Comparison of ENCODE assay signal across 9 cellular contexts in the genomic region with DNA sequence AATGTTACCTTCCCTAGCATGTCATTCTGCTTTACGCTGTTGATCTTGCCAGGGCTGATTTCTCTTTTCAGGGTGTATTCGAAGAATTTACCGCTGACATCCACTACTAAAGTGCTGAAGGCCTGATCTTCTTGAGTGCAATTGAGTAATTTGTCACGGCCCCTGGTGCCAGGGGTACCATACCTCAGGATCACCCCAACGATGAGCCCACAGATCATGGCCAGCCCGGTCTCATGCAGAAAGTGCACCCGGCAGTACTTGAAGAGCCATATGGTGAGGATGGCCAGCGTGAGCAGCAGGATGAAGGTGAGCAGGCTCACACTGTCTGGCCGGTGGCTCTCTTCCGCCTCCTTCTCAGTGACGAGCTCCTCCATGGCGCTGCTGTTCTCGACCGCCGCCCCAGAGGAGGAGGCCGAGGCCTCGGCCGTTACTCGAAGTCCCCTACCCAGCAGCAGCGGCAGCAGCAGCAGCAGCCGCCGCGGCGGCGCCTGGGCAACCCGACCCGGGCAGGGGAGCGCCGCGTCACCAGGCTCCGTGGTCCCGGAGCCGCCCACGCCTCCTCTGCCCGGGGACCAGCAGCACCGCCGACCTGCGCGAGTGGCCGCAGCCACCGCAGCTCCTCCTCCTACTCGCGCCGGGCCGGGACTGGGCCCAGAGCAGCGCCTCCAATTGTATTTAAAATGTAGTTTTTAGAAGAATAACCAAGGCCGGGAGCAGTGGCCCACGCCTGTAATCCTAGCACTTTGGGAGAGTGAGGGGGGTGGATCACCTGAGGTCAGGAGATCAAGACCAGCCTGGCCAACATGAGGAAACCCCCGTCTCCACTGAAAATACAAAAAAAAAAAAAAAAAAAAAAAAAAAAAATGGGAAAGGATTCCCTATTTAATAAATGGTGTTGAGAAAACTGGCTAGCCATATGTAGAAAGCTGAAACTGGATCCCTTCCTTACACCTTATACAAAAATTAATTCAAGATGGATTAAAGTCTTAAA. TPM values are rescaled to one million over a fixed set of nuclear protein-coding genes. Genes with fewer than 3 reads are reported as not detected.
DNase-seq lines count a peak whose midpoint lies in the region; ATAC-seq and TF ChIP-seq lines count a peak whose summit lies in the region.
"Had no signal": no experiment of that assay in that cellular context is flagged by ENCODE, and none has a peak within 500 bp of the region (broad histone marks: within the 10 kb centered on the region; RNA-seq: fewer than 3 reads in every experiment).

No MANE protein-coding gene starts in this region.

- H4K20me1 ChIP-seq in PC-3 (ENCODE audit: low read length) = no peaks in the 10 kb centered on the region

- no peak overlapping the region for H3K27ac ChIP-seq in PC-3 (ENCODE audit: low read length)
- H3K27ac ChIP-seq: epithelial cell of prostate had no signal

- no peaks in the 10 kb centered on the region for H3K79me2 ChIP-seq in PC-3 (ENCODE audit: low read length)

- CTCF ChIA-PET in PC-3 (lab: Charles Lee) = no interaction called here

- no peaks in the 10 kb centered on the region for H3K9me3 ChIP-seq in PC-3 (ENCODE audit: low read length)

- intact Hi-C loops in PC-3 (cut with micrococcal nuclease) = no loop called here

- H3K9me2 ChIP-seq in PC-3 (replicated peaks; ENCODE audit: low read length) = no peaks in the 10 kb centered on the region

- DNase-seq in AG09309 (ENCODE audit: low read depth) (no peak), PC-3 (no peak), cerebellum (ENCODE audit: low spot score) (peak; percentile 45), left kidney (ENCODE audit: low read depth, low spot score) (peak; percentile 93), NCI-H446 treated with DMSO at 0.1 percent for 48 hours (lab: John Stamatoyannopoulos, UW) (no peak)
- peak; percentile 19 for DNase-seq in stimulated activated CD8-positive, alpha-beta memory T cell treated with anti-CD3 and anti-CD28 coated beads, Interleukin-4, amount 100 ng/mL, for 24 hours (ENCODE audit: low read depth)

- no peaks in the 10 kb centered on the region for H3F3A ChIP-seq in PC-3 (ENCODE audit: low read length, unreplicated experiment)

- POLR2A ChIA-PET in PC-3 (lab: Charles Lee; ENCODE audit: unreplicated experiment) = no interaction called here

- no peaks in the 10 kb centered on the region for H3K27me3 ChIP-seq in PC-3 (ENCODE audit: low read length)

- no peak overlapping the region for H3K9ac ChIP-seq in PC-3 (ENCODE audit: low read length)

- no peak for TF ChIP-seq CTCF in AG09309 (IDR thresholded peaks at IDR 0.05; ENCODE audit: control insufficient read depth, insufficient read depth, low read depth, low read length, missing control alignments)
- no peak for TF ChIP-seq CTCF in PC-3 (conservative IDR thresholded peaks at IDR 0.05; ENCODE audit: low read depth, low read length)

- no peaks in the 10 kb centered on the region for H3K4me1 ChIP-seq in PC-3 (ENCODE audit: insufficient read depth, low read length)

- peak overlapping the region; percentile 14; the same call in 1 of the 2 replicates for H3K4me2 ChIP-seq in PC-3 (ENCODE audit: low read length)

- H3K4me3 ChIP-seq in AG09309 (ENCODE audit: control insufficient read depth, low read depth, low read length) (peak overlapping the region; percentile 21), PC-3 (ENCODE audit: low read length) (no peak overlapping the region)

- 0 out of 2 replicates have a peak overlapping the region, but pooled peaks have one; percentile 38 for H2AFZ ChIP-seq in PC-3 (ENCODE audit: low read length)

- no TSS peak for BruUV-seq in PC-3 (replicated peaks; lab: Mats Ljungman, UMichigan)

- no peaks in the 10 kb centered on the region for H3K36me3 ChIP-seq in PC-3 (ENCODE audit: low read depth, low read length)

- peak; percentile 77 for ATAC-seq in GM19468 (IDR thresholded peaks at IDR 0.05; ENCODE audit: extremely low read depth, unreplicated experiment)
- peak; percentile 74 for ATAC-seq in PC-3
- ATAC-seq in GM21447 (IDR thresholded peaks at IDR 0.05; ENCODE audit: unreplicated experiment) = no peak

RNA-seq across cellular contexts. Expression of a gene that starts 58.5 kb away (rescaled TPM):
- total RNA-seq in PC-3 (2014; rRNA removed) = 155 and 160 TPM in 2 replicates
- 181 TPM for total RNA-seq in cerebellum

Comparison
In these comparisons a context has a peak if more than half of its experiments do, and no peak if none do; other contexts are left out.
1. DNase-seq: peak in cerebellum (single experiment), left kidney (single experiment) and stimulated activated CD8-positive, alpha-beta memory T cell treated with anti-CD3 and anti-CD28 coated beads, Interleukin-4, amount 100 ng/mL, for 24 hours (single experiment); none in AG09309 (single experiment), PC-3 (single experiment) and NCI-H446 treated with DMSO at 0.1 percent for 48 hours (single experiment).